Comparison of ENCODE assay signal across 23 cellular contexts in the genomic region with DNA sequence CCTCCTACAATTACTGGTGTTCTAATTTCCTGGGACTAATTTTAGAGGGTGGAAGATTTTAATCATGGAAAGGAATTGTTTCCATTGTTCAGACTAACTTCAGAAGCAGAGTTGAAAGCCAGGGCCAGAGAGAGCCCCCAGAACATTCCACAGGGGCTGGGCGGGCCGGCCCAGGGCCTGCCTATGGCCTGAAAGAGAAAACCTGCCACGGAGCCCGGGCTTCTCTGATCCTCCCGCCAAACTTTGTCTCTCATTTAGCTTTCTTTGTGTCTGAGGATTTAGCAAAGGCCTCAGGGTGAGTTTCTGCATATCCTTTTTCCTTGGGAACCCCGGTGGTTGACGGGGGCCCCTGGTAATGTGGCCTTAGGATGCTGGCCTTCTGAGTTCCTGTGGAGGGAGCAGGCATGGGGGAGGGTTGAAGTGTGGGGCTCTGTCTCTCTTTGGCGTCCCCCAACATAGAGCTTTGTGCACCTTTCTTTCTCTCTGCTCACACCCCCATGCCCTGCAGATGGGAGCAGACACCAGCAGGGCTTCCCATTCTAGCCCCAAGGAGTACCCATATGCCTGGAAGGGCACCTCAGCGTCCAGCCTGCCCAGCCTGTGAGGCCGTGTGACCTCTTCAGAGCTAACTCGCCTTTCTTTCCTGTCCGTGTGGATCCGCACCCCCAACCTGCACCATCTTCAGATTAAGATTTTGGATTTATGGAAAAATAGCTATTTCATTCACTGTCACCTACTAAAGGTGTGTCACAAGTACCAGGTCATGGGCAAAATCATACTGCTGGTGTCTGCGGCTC.
A peak's percentile ranks its signal among the peaks of the same experiment; 100 is the strongest.
DNase-seq lines count a peak whose midpoint lies in the region; ATAC-seq and TF ChIP-seq lines count a peak whose summit lies in the region.
"Had no signal": no experiment of that assay in that cellular context is flagged by ENCODE, and none has a peak within 500 bp of the region (broad histone marks: within the 10 kb centered on the region; RNA-seq: fewer than 3 reads in every experiment).

No MANE protein-coding gene starts in this region.

- H3K4me2 ChIP-seq in mesendoderm (ENCODE audit: low read length): no peak overlapping the region

- peaks cover 13% of the 10 kb centered on the region for H3K4me1 Mint-ChIP-seq in endodermal cell

- no peak overlapping the region for H2BK120ac ChIP-seq in mesendoderm (ENCODE audit: low read depth, low read length)

- 78 to 91% methylated on average over 4 to 14 of the region's 14 CpGs for WGBS in endodermal cell (ENCODE audit: insufficient coverage in 1 of 2, insufficient read length in 1 of 2), 2 experiments
- WGBS in mesendoderm (ENCODE audit: extremely low coverage, insufficient coverage, low lambda C conversion rate): no CpG with 5 or more reads among the region's 14 CpGs

- H3K36me3 ChIP-seq in endodermal cell (ENCODE audit: control insufficient read depth, insufficient read depth, low read length) (no peaks in the 10 kb centered on the region), mesendoderm (ENCODE audit: control insufficient read depth, insufficient read depth, low read length) (no peaks in the 10 kb centered on the region)
- H3K36me3 ChIP-seq: MG63, SJSA1 had no signal

- no peak overlapping the region for H3K18ac ChIP-seq in mesendoderm (ENCODE audit: low read length)

- intact Hi-C loops in left ventricle myocardium superior (cut with micrococcal nuclease) (no loop called here), Right ventricle myocardium inferior (cut with DNase I) (no loop called here)

- TF ChIP-seq CTCF in endodermal cell (conservative IDR thresholded peaks at IDR 0.05): no peak

- H3K23ac ChIP-seq in mesendoderm (ENCODE audit: low read length): no peak overlapping the region

- H3K56ac ChIP-seq in mesendoderm (ENCODE audit: low read length): no peak overlapping the region

- ATAC-seq in left ventricle myocardium superior: peak; percentile 25
- ATAC-seq in Right ventricle myocardium inferior: no peak
- ATAC-seq: HepG2, K562, Panc1 had no signal

- peak overlapping the region; percentile 42 for H3K27ac Mint-ChIP-seq in endodermal cell
- H3K27ac Mint-ChIP-seq: CD8-positive, alpha-beta memory T cell; HFFc6 had no signal

- H3K9ac ChIP-seq in endodermal cell (ENCODE audit: extremely low read depth, low read length, poor library complexity, severe bottlenecking) (no peak overlapping the region), mesendoderm (ENCODE audit: low read length) (no peak overlapping the region)

- H3K4me1 ChIP-seq in endodermal cell (ENCODE audit: control insufficient read depth, insufficient read depth, low read length): no peaks in the 10 kb centered on the region
- no peaks in the 10 kb centered on the region for H3K4me1 ChIP-seq in mesendoderm (ENCODE audit: control insufficient read depth, low read depth, low read length)
- H3K4me1 ChIP-seq: SJSA1 had no signal

- no peaks in the 10 kb centered on the region for H3K36me3 Mint-ChIP-seq in endodermal cell (ENCODE audit: low read depth)

- H3K79me2 ChIP-seq in mesendoderm (ENCODE audit: control insufficient read depth, insufficient read depth, low read length): no peaks in the 10 kb centered on the region

- no peak overlapping the region for H3K27ac ChIP-seq in endodermal cell (ENCODE audit: low read depth, low read length)
- H3K27ac ChIP-seq in mesendoderm (ENCODE audit: low read depth, low read length): no peak overlapping the region
- H3K27ac ChIP-seq: C4-2B, SJSA1 had no signal

- H3K4ac ChIP-seq in mesendoderm (ENCODE audit: low read depth, low read length): no peak overlapping the region

- no peaks in the 10 kb centered on the region for H3K9me3 Mint-ChIP-seq in endodermal cell
- H3K9me3 Mint-ChIP-seq: CD8-positive, alpha-beta memory T cell had no signal

- no peaks in the 10 kb centered on the region for H3K79me1 ChIP-seq in mesendoderm (ENCODE audit: low read length)

- no peak overlapping the region for H3K4me3 Mint-ChIP-seq in endodermal cell
- H3K4me3 Mint-ChIP-seq: CD8-positive, alpha-beta memory T cell; HFFc6 had no signal

- DNase-seq in left ventricle myocardium superior (no peak), Right ventricle myocardium inferior (ENCODE audit: missing footprints) (no peak), endodermal cell (peak; percentile 50), mesendoderm (peak; percentile 62), NCI-H82 (lab: John Stamatoyannopoulos, UW) (no peak), D341Med (ENCODE audit: low spot score) (no peak), NCI-H1048 (lab: John Stamatoyannopoulos, UW) (no peak)
- DNase-seq: CD8-positive, alpha-beta memory T cell; DMS53; GF-D8; HFFc6; MG63; NCI-H1092 treated with DMSO at 0.1 percent for 48 hours; NCI-H1436 treated with DMSO at 0.1 percent for 48 hours; NCI-H1930; NCI-H2227 treated with DMSO at 0.1 percent for 48 hours; NCI-H510A; NK-92 treated with Interleukin-12 subunit alpha and Interleukin-12 subunit beta, amount 100 ng/mL, for 24 hours had no signal

- H3K27me3 Mint-ChIP-seq in endodermal cell (ENCODE audit: insufficient read depth): no peaks in the 10 kb centered on the region
- H3K27me3 Mint-ChIP-seq: CD8-positive, alpha-beta memory T cell had no signal

- H3K9me3 ChIP-seq in endodermal cell (ENCODE audit: control insufficient read depth, low read length): no peaks in the 10 kb centered on the region
- H3K9me3 ChIP-seq: MG63, SJSA1 had no signal

- H3K4me3 ChIP-seq in endodermal cell (ENCODE audit: low read length) (no peak overlapping the region), mesendoderm (ENCODE audit: low read length) (no peak overlapping the region)
- H3K4me3 ChIP-seq: K562, MG63, SJSA1 had no signal

- H2BK15ac ChIP-seq in mesendoderm (replicated peaks; ENCODE audit: low read depth): no peak overlapping the region

- no peak overlapping the region for H4K5ac ChIP-seq in mesendoderm (ENCODE audit: low read length)

- no peak overlapping the region for H4K8ac ChIP-seq in mesendoderm (ENCODE audit: low read depth, low read length)

- no peak overlapping the region for H2BK5ac ChIP-seq in mesendoderm (ENCODE audit: low read length)

- H3K27me3 ChIP-seq in endodermal cell (ENCODE audit: control insufficient read depth, insufficient read depth, low read length, poor library complexity, severe bottlenecking): no peaks in the 10 kb centered on the region
- H3K27me3 ChIP-seq in mesendoderm (ENCODE audit: insufficient read depth, low read length, poor library complexity): no peaks in the 10 kb centered on the region
- H3K27me3 ChIP-seq: MG63, SJSA1 had no signal

- no peak overlapping the region for H2AK5ac ChIP-seq in mesendoderm (ENCODE audit: low read length)

Comparison
In these comparisons a context has a peak if more than half of its experiments do, and no peak if none do; other contexts are left out.
1. DNase-seq: peak in endodermal cell (single experiment) and mesendoderm (single experiment); none in left ventricle myocardium superior (single experiment), Right ventricle myocardium inferior (single experiment), NCI-H82 (single experiment), D341Med (single experiment) and NCI-H1048 (single experiment).